In the genomic region with DNA sequence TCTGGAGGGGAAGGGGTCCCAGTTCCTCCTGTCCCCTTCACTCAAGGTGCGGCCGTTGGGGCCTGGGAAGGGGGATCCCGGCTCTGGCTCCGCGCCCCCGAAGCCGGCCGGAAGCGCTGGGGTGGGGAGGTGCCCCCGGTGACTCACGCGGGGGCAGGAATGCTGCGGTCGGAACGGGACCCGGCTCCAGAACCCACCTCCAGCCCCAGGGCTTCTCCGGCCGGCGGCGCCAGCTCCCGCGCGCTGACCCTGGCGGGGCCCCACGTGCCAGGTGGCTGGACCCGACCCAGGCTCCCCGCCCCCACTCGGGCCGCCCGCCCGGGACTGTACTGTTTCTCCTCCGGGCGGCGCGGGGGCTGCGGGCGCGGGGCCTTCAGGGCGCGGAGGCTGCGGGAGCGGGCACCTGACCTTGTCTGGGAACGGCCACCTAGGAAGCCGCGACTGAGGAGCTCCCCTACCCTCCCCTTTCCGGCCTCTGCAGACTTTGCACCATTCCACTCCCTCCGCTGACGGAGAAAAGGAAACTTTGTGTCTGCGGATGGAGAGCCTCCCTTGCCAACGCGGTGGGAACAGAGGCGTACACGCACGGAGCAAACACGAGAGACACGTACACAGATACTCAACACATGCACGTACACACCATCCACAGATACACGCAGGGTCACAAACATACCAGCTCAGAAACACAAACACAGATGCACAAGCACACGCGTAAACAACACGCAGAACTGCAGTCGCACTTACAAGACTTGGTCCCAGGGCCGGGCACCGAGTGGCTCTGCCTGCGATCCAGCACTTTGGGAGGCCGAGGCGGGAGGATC, we compare ENCODE assay signal across 1 cellular context.
TF ChIP-seq lines count a peak whose summit lies in the region.

No MANE protein-coding gene starts in this region.

TF ChIP-seq in HepG2, 621 proteins besides CTCF, POLR2A, EP300 and RAD21 (continued from another document and continues in another):
- TF ChIP-seq, protein P1, sequence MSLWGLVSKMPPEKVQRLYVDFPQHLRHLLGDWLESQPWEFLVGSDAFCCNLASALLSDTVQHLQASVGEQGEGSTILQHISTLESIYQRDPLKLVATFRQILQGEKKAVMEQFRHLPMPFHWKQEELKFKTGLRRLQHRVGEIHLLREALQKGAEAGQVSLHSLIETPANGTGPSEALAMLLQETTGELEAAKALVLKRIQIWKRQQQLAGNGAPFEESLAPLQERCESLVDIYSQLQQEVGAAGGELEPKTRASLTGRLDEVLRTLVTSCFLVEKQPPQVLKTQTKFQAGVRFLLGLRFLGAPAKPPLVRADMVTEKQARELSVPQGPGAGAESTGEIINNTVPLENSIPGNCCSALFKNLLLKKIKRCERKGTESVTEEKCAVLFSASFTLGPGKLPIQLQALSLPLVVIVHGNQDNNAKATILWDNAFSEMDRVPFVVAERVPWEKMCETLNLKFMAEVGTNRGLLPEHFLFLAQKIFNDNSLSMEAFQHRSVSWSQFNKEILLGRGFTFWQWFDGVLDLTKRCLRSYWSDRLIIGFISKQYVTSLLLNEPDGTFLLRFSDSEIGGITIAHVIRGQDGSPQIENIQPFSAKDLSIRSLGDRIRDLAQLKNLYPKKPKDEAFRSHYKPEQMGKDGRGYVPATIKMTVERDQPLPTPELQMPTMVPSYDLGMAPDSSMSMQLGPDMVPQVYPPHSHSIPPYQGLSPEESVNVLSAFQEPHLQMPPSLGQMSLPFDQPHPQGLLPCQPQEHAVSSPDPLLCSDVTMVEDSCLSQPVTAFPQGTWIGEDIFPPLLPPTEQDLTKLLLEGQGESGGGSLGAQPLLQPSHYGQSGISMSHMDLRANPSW (CRISPR knock-in tag; IDR thresholded peaks at IDR 0.05; ENCODE audit: borderline replicate concordance) = no peak
- TF ChIP-seq ZEB1 (IDR thresholded peaks at IDR 0.05; ENCODE audit: insufficient replicate concordance, low read depth) = no peak
- TF ChIP-seq ZNF260 (CRISPR knock-in tag; IDR thresholded peaks at IDR 0.05; ENCODE audit: borderline replicate concordance, low read depth) = no peak
- TF ChIP-seq, protein P2, sequence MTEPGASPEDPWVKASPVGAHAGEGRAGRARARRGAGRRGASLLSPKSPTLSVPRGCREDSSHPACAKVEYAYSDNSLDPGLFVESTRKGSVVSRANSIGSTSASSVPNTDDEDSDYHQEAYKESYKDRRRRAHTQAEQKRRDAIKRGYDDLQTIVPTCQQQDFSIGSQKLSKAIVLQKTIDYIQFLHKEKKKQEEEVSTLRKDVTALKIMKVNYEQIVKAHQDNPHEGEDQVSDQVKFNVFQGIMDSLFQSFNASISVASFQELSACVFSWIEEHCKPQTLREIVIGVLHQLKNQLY (CRISPR knock-in tag; IDR thresholded peaks at IDR 0.05) = peak; percentile 12; the same call in 1 of the 2 replicates
- no peak for TF ChIP-seq PBX3 (CRISPR knock-in tag; IDR thresholded peaks at IDR 0.05; ENCODE audit: borderline replicate concordance)
- TF ChIP-seq ZNF83 (CRISPR knock-in tag; IDR thresholded peaks at IDR 0.05; ENCODE audit: borderline replicate concordance) = no peak
- no peak for TF ChIP-seq ZNF367 (CRISPR knock-in tag; IDR thresholded peaks at IDR 0.05; ENCODE audit: borderline replicate concordance)
- no peak for TF ChIP-seq ZUFSP (CRISPR knock-in tag; IDR thresholded peaks at IDR 0.05; ENCODE audit: borderline replicate concordance)
- no peak for TF ChIP-seq ZBTB40 (IDR thresholded peaks at IDR 0.05)
- no peak for TF ChIP-seq ZBTB40 (CRISPR knock-in tag; IDR thresholded peaks at IDR 0.05)
- TF ChIP-seq NFATC3 (CRISPR knock-in tag; IDR thresholded peaks at IDR 0.05) = no peak
- peak; percentile 52 for TF ChIP-seq REPIN1 (CRISPR knock-in tag; IDR thresholded peaks at IDR 0.05; ENCODE audit: borderline replicate concordance, low read depth)
- TF ChIP-seq TERF1 (CRISPR knock-in tag; IDR thresholded peaks at IDR 0.05) = 0 out of 2 replicates have a peak, but pooled peaks have one; percentile 63
- TF ChIP-seq MBD4 (IDR thresholded peaks at IDR 0.05; ENCODE audit: borderline replicate concordance, low read length) = no peak
- no peak for TF ChIP-seq GRHL1 (CRISPR knock-in tag; conservative IDR thresholded peaks at IDR 0.05)
- peak; percentile 82 for TF ChIP-seq ZSCAN21 (CRISPR knock-in tag; IDR thresholded peaks at IDR 0.05; ENCODE audit: borderline replicate concordance)
- TF ChIP-seq ZNF350 (CRISPR knock-in tag; IDR thresholded peaks at IDR 0.05; ENCODE audit: borderline replicate concordance, low read depth) = no peak
- TF ChIP-seq, protein P3, sequence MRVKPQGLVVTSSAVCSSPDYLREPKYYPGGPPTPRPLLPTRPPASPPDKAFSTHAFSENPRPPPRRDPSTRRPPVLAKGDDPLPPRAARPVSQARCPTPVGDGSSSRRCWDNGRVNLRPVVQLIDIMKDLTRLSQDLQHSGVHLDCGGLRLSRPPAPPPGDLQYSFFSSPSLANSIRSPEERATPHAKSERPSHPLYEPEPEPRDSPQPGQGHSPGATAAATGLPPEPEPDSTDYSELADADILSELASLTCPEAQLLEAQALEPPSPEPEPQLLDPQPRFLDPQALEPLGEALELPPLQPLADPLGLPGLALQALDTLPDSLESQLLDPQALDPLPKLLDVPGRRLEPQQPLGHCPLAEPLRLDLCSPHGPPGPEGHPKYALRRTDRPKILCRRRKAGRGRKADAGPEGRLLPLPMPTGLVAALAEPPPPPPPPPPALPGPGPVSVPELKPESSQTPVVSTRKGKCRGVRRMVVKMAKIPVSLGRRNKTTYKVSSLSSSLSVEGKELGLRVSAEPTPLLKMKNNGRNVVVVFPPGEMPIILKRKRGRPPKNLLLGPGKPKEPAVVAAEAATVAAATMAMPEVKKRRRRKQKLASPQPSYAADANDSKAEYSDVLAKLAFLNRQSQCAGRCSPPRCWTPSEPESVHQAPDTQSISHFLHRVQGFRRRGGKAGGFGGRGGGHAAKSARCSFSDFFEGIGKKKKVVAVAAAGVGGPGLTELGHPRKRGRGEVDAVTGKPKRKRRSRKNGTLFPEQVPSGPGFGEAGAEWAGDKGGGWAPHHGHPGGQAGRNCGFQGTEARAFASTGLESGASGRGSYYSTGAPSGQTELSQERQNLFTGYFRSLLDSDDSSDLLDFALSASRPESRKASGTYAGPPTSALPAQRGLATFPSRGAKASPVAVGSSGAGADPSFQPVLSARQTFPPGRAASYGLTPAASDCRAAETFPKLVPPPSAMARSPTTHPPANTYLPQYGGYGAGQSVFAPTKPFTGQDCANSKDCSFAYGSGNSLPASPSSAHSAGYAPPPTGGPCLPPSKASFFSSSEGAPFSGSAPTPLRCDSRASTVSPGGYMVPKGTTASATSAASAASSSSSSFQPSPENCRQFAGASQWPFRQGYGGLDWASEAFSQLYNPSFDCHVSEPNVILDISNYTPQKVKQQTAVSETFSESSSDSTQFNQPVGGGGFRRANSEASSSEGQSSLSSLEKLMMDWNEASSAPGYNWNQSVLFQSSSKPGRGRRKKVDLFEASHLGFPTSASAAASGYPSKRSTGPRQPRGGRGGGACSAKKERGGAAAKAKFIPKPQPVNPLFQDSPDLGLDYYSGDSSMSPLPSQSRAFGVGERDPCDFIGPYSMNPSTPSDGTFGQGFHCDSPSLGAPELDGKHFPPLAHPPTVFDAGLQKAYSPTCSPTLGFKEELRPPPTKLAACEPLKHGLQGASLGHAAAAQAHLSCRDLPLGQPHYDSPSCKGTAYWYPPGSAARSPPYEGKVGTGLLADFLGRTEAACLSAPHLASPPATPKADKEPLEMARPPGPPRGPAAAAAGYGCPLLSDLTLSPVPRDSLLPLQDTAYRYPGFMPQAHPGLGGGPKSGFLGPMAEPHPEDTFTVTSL (CRISPR knock-in tag; IDR thresholded peaks at IDR 0.05; ENCODE audit: borderline replicate concordance) = no peak
- TF ChIP-seq ZNF550 (CRISPR knock-in tag; IDR thresholded peaks at IDR 0.05; ENCODE audit: borderline replicate concordance) = no peak
- peak; percentile 57; the same call in 1 of the 2 replicates for TF ChIP-seq CHCHD3 (CRISPR knock-in tag; IDR thresholded peaks at IDR 0.05)
- TF ChIP-seq TMF1 (CRISPR knock-in tag; IDR thresholded peaks at IDR 0.05; ENCODE audit: low read depth) = no peak; the same call in 1 of the 2 replicates
- TF ChIP-seq ZNF737 (CRISPR knock-in tag; IDR thresholded peaks at IDR 0.05; ENCODE audit: borderline replicate concordance) = no peak
